Comparison of ENCODE assay signal across 13 cellular contexts in genomic region chr5:157116483-157116954, GRCh38. TPM values are rescaled to one million over a fixed set of nuclear protein-coding genes. Genes with fewer than 3 reads are reported as not detected.
DNase-seq lines count a peak whose midpoint lies in the region; ATAC-seq, FAIRE-seq and TF ChIP-seq lines count a peak whose summit lies in the region.
"Had no signal": no experiment of that assay in that cellular context is flagged by ENCODE, and none has a peak within 500 bp of the region (broad histone marks: within the 10 kb centered on the region; RNA-seq: fewer than 3 reads in every experiment).

No MANE protein-coding gene starts in this region.

- no peaks in the 10 kb centered on the region for H3K36me3 ChIP-seq in GM12878 (ENCODE audit: control insufficient read depth in 2 of 2, insufficient read depth in 2 of 2, low read length in 1 of 2)
- H3K36me3 ChIP-seq: transverse colon had no signal

- intact Hi-C loops in GM12878 (cut with micrococcal nuclease; ENCODE audit: unreplicated experiment) = loop anchor here (2.0 to 10.0 kb wide), 3 partner anchors 42 to 192 kb away; no protein-coding TSS in a partner anchor

- H3K27ac ChIP-seq in GM12878 (ENCODE audit: control insufficient read depth, insufficient read depth) = peak overlapping the region; percentile 90
- H3K27ac ChIP-seq: epithelial cell of prostate, transverse colon had no signal

- no peak for TF ChIP-seq POLR2A in GM12878 (IDR thresholded peaks at IDR 0.05; ENCODE audit: low read depth, low read length)

- H3K4me2 ChIP-seq in GM12878 (ENCODE audit: control insufficient read depth, insufficient read depth) = peak overlapping the region; percentile 61

- H4K20me1 ChIP-seq in GM12878 (ENCODE audit: control insufficient read depth, insufficient read depth) = no peaks in the 10 kb centered on the region

- RAD21 ChIA-PET in GM12878 (lab: Charles Lee; ENCODE audit: unreplicated experiment) = interaction anchor here (1.0 to 3.8 kb wide), 18 partner anchors 9 to 228 kb away, joined by 3 to 21 read pairs (median 5); partner anchors contain the start of gene MED7

- CTCF ChIA-PET in GM12878 (lab: Yijun Ruan, JAX) = interaction anchor here (0.6 to 4.1 kb wide), 15 partner anchors 9 to 300 kb away, joined by 3 to 51 read pairs (median 4); partner anchors contain the start of gene MED7

- peaks cover 22% of the 10 kb centered on the region for H3K4me1 ChIP-seq in GM12878 (ENCODE audit: control insufficient read depth, insufficient read depth, low read length)
- H3K4me1 ChIP-seq: transverse colon had no signal

- no peak for TF ChIP-seq CTCF in GM12878 (IDR thresholded peaks at IDR 0.05 in 2 of 3, conservative IDR thresholded peaks at IDR 0.05 in 1 of 3; ENCODE audit: control insufficient read depth in 2 of 3, extremely low read depth in 1 of 3, insufficient read depth in 1 of 3, low read depth in 3 of 3, low read length in 3 of 3)

- H3K4me3 ChIP-seq in GM12878 = peak overlapping the region; percentile 18; the same call in 1 of the 2 replicates
- H3K4me3 ChIP-seq: transverse colon had no signal

- in situ Hi-C loops in GM12878 (cut with MboI) = no loop called here

- POLR2A ChIA-PET in GM12878 (lab: Charles Lee) = interaction anchor here (0.6 to 1.8 kb wide), 6 partner anchors 8 to 196 kb away, joined by 3 to 11 read pairs (median 4); partner anchors contain the start of genes HAVCR2 and MED7

- no peaks in the 10 kb centered on the region for H3K79me2 ChIP-seq in GM12878 (ENCODE audit: control insufficient read depth, insufficient read depth, low read length)

- no peak for TF ChIP-seq EP300 in GM12878 (IDR thresholded peaks at IDR 0.05; ENCODE audit: borderline replicate concordance in 1 of 2, control insufficient read depth in 1 of 2, low read depth in 2 of 2, low read length in 2 of 2)

- H3K9me3 ChIP-seq in GM12878 (replicated peaks; ENCODE audit: control insufficient read depth, insufficient read depth, low read length) = peaks cover 6% of the 10 kb centered on the region; the same call in 1 of the 3 replicates
- H3K9me3 ChIP-seq: transverse colon had no signal

- peak overlapping the region; percentile 50 for H3K9ac ChIP-seq in GM12878 (ENCODE audit: control insufficient read depth, insufficient read depth, low read length)

- DNase-seq in activated CD4-positive, alpha-beta T cell treated with anti-CD3 and anti-CD28 coated beads for 48 hours = peak; percentile 46
- no peak for DNase-seq in activated CD4-positive, alpha-beta T cell treated with anti-CD3 and anti-CD28 coated beads, Interleukin-2, amount 50 U/mL, for 1 hour
- DNase-seq in GM12878 (ENCODE audit: low read depth, low spot score) = peak; percentile 63
- no peak for DNase-seq in NCI-H524 treated with DMSO at 0.1 percent for 48 hours (lab: John Stamatoyannopoulos, UW)
- DNase-seq in NCI-H748 (lab: John Stamatoyannopoulos, UW; ENCODE audit: unreplicated experiment) = no peak
- DNase-seq in activated CD4-positive, CD25-positive, alpha-beta regulatory T cell (lab: John Stamatoyannopoulos, UW) = no peak
- DNase-seq: amniotic stem cell, T-helper 9 cell, transverse colon had no signal

- peak overlapping the region; percentile 57 for H2AFZ ChIP-seq in GM12878 (ENCODE audit: control insufficient read depth, low read depth, low read length)

- H3K27me3 ChIP-seq in GM12878 (replicated peaks in 1 of 2; ENCODE audit: control insufficient read depth in 2 of 2, insufficient read depth in 2 of 2, low read length in 1 of 2) = no peaks in the 10 kb centered on the region
- H3K27me3 ChIP-seq: transverse colon had no signal

- BruUV-seq in GM12878 (replicated peaks; lab: Mats Ljungman, UMichigan) = no TSS peak

- peak; percentile 75 for FAIRE-seq in GM12878 (lab: Jason Lieb, UNC)
- FAIRE-seq: A204.1 had no signal

- SMC1A ChIA-PET in GM12878 (lab: Charles Lee; ENCODE audit: uncharacterized antibody, unreplicated experiment) = interaction anchor here (0.6 to 6.2 kb wide), 22 partner anchors 9 to 301 kb away, joined by 3 to 54 read pairs (median 4); partner anchors contain the start of gene MED7

- WGBS in GM12878 (ENCODE audit: insufficient coverage, insufficient replicate concordance, low lambda C conversion rate, missing lambda C conversion rate) = 16% methylated on average over 6 of the region's 6 CpGs

- ATAC-seq in GM19463 (IDR thresholded peaks at IDR 0.05; ENCODE audit: unreplicated experiment) = peak; percentile 75
- peak; percentile 55 for ATAC-seq in HG03108 (IDR thresholded peaks at IDR 0.05; ENCODE audit: unreplicated experiment)
- ATAC-seq in GM12878 = peak; percentile 88

- 0 out of 2 replicates have a peak, but pooled peaks have one; percentile 16 for TF ChIP-seq RAD21 in GM12878 (IDR thresholded peaks at IDR 0.05; ENCODE audit: insufficient read depth, low read depth, low read length)

RNA-seq across cellular contexts. Expression of gene HAVCR2, which starts 7.7 kb away (rescaled TPM):
- total RNA-seq in GM12878 (2013; cell fraction: nucleolus; rRNA removed) = 50.4 and 51.9 TPM in 2 replicates
- total RNA-seq in GM12878 (2014; rRNA removed) = 6.6 and 9.0 TPM in 2 replicates
- 7.2 and 7.6 TPM in 2 replicates for total RNA-seq in GM12878 (2014; rRNA removed; fragmentation: Illumina TruSeq; extraction: Trizol)
- 5.2 and 6.5 TPM in 2 replicates for total RNA-seq in GM12878 (2021)
- polyA plus RNA-seq in GM12878 (2011; ENCODE audit: low read depth) = 3.8 TPM
- polyA plus RNA-seq in GM12878 (2011; rRNA removed) = 5.2 and 5.4 TPM in 2 replicates
- 3.4 and 4.6 TPM in 2 replicates for polyA plus RNA-seq in GM12878 (2011; cell fraction: cytosol; rRNA removed)
- polyA plus RNA-seq in GM12878 (2011; cell fraction: nucleus; rRNA removed) = 2.4 and 2.5 TPM in 2 replicates
- polyA plus RNA-seq in GM12878 (2012) = 3.9 and 8.2 TPM in 2 replicates
- polyA plus RNA-seq in GM12878 (2014; fragmentation: Illumina TruSeq; extraction: Trizol) = 7.3 and 7.6 TPM in 2 replicates
- 1 to 10 TPM; 7.2 to 7.5 TPM for polyA plus RNA-seq in GM12878 (2014; fragmentation: Nextera tagmentation; extraction: Ambion mirVana)
- polyA plus RNA-seq in GM12878 (2014; rRNA removed) = 6.0 and 7.4 TPM in 2 replicates
- polyA plus RNA-seq in GM12878 (2016; fragmentation: Nextera tagmentation; extraction: Ambion mirVana) = 1 to 10 TPM; 5.5 to 6.0 TPM
- 7.3 and 8.2 TPM in 2 replicates for polyA minus RNA-seq in GM12878 (2011; rRNA and poly(A)+ RNA removed)
- polyA minus RNA-seq in GM12878 (2011; cell fraction: cytosol; rRNA and poly(A)+ RNA removed) = 1.5 and 4.5 TPM in 2 replicates
- 4.8 and 6.6 TPM in 2 replicates for polyA minus RNA-seq in GM12878 (2011; cell fraction: nucleus; rRNA and poly(A)+ RNA removed)

RNA-seq across cellular contexts. Expression of gene MED7, which starts 26.1 kb away (rescaled TPM):
- 20.0 and 22.5 TPM in 2 replicates for total RNA-seq in GM12878 (2013; cell fraction: nucleolus; rRNA removed)
- total RNA-seq in GM12878 (2014; rRNA removed) = 9.3 and 11.7 TPM in 2 replicates
- 15.8 and 20.7 TPM in 2 replicates for total RNA-seq in GM12878 (2014; rRNA removed; fragmentation: Illumina TruSeq; extraction: Trizol)
- 11.0 and 12.3 TPM in 2 replicates for total RNA-seq in GM12878 (2021)
- polyA plus RNA-seq in GM12878 (2011; ENCODE audit: low read depth) = 7.3 TPM
- 22.6 and 36.0 TPM in 2 replicates for polyA plus RNA-seq in GM12878 (2011; rRNA removed)
- 6.9 and 9.2 TPM in 2 replicates for polyA plus RNA-seq in GM12878 (2011; cell fraction: cytosol; rRNA removed)
- polyA plus RNA-seq in GM12878 (2011; cell fraction: nucleus; rRNA removed) = 8.2 and 9.0 TPM in 2 replicates
- polyA plus RNA-seq in GM12878 (2012) = 13.4 and 15.7 TPM in 2 replicates
- 22.7 and 28.8 TPM in 2 replicates for polyA plus RNA-seq in GM12878 (2014; fragmentation: Illumina TruSeq; extraction: Trizol)
- polyA plus RNA-seq in GM12878 (2014; fragmentation: Nextera tagmentation; extraction: Ambion mirVana) = 10 to 100 TPM; 42.6 to 47.7 TPM
- polyA plus RNA-seq in GM12878 (2014; rRNA removed) = 11.3 and 18.1 TPM in 2 replicates
- 10 to 100 TPM; 30.2 to 35.1 TPM for polyA plus RNA-seq in GM12878 (2016; fragmentation: Nextera tagmentation; extraction: Ambion mirVana)
- 7.9 and 11.0 TPM in 2 replicates for polyA minus RNA-seq in GM12878 (2011; rRNA and poly(A)+ RNA removed)
- polyA minus RNA-seq in GM12878 (2011; cell fraction: cytosol; rRNA and poly(A)+ RNA removed) = 4.1 and 4.7 TPM in 2 replicates
- 5.6 and 6.8 TPM in 2 replicates for polyA minus RNA-seq in GM12878 (2011; cell fraction: nucleus; rRNA and poly(A)+ RNA removed)

RNA-seq across cellular contexts. Expression of gene GARIN3, which starts 49.5 kb away (rescaled TPM):
- not detected in 2 replicates for total RNA-seq in GM12878 (2013; cell fraction: nucleolus; rRNA removed)
- not detected in 2 replicates for total RNA-seq in GM12878 (2014; rRNA removed)
- total RNA-seq in GM12878 (2014; rRNA removed; fragmentation: Illumina TruSeq; extraction: Trizol) = not detected in 2 replicates
- not detected in 2 replicates for total RNA-seq in GM12878 (2021)
- polyA plus RNA-seq in GM12878 (2011; ENCODE audit: low read depth) = not detected
- polyA plus RNA-seq in GM12878 (2011; rRNA removed) = not detected in 2 replicates
- polyA plus RNA-seq in GM12878 (2011; cell fraction: cytosol; rRNA removed) = not detected in 2 replicates
- polyA plus RNA-seq in GM12878 (2011; cell fraction: nucleus; rRNA removed) = not detected in 2 replicates
- not detected in 2 replicates for polyA plus RNA-seq in GM12878 (2012)
- not detected in 2 replicates for polyA plus RNA-seq in GM12878 (2014; fragmentation: Illumina TruSeq; extraction: Trizol)
- not detected for polyA plus RNA-seq in GM12878 (2014; fragmentation: Nextera tagmentation; extraction: Ambion mirVana)
- polyA plus RNA-seq in GM12878 (2014; rRNA removed) = not detected in 2 replicates
- under 1 TPM in 1 of 2 experiments, not detected in 1; 0.15 TPM for polyA plus RNA-seq in GM12878 (2016; fragmentation: Nextera tagmentation; extraction: Ambion mirVana)
- polyA minus RNA-seq in GM12878 (2011; rRNA and poly(A)+ RNA removed) = not detected in 2 replicates
- not detected in 2 replicates for polyA minus RNA-seq in GM12878 (2011; cell fraction: cytosol; rRNA and poly(A)+ RNA removed)
- polyA minus RNA-seq in GM12878 (2011; cell fraction: nucleus; rRNA and poly(A)+ RNA removed) = not detected in 2 replicates
- total RNA-seq: transverse colon had no signal

RNA-seq across cellular contexts. Expression of gene HAVCR1, which starts 57.6 kb away (rescaled TPM):
- total RNA-seq in GM12878 (2013; cell fraction: nucleolus; rRNA removed) = 2.3 and 3.9 TPM in 2 replicates
- total RNA-seq in GM12878 (2014; rRNA removed) = 0.45 TPM in 1 of 2 replicates, not detected in the other
- total RNA-seq in GM12878 (2014; rRNA removed; fragmentation: Illumina TruSeq; extraction: Trizol) = not detected in 2 replicates
- not detected in 2 replicates for total RNA-seq in GM12878 (2021)
- polyA plus RNA-seq in GM12878 (2011; ENCODE audit: low read depth) = 0.13 TPM
- polyA plus RNA-seq in GM12878 (2011; rRNA removed) = 0.07 and 0.08 TPM in 2 replicates
- polyA plus RNA-seq in GM12878 (2011; cell fraction: cytosol; rRNA removed) = not detected in 2 replicates
- polyA plus RNA-seq in GM12878 (2011; cell fraction: nucleus; rRNA removed) = 0.24 and 0.26 TPM in 2 replicates
- not detected in 2 replicates for polyA plus RNA-seq in GM12878 (2012)
- polyA plus RNA-seq in GM12878 (2014; fragmentation: Illumina TruSeq; extraction: Trizol) = 0.33 TPM in 1 of 2 replicates, not detected in the other
- not detected for polyA plus RNA-seq in GM12878 (2014; fragmentation: Nextera tagmentation; extraction: Ambion mirVana)
- not detected in 2 replicates for polyA plus RNA-seq in GM12878 (2014; rRNA removed)
- not detected for polyA plus RNA-seq in GM12878 (2016; fragmentation: Nextera tagmentation; extraction: Ambion mirVana)
- 0.37 TPM in 1 of 2 replicates, not detected in the other for polyA minus RNA-seq in GM12878 (2011; rRNA and poly(A)+ RNA removed)
- polyA minus RNA-seq in GM12878 (2011; cell fraction: cytosol; rRNA and poly(A)+ RNA removed) = not detected in 2 replicates
- 1.5 TPM in 1 of 2 replicates, not detected in the other for polyA minus RNA-seq in GM12878 (2011; cell fraction: nucleus; rRNA and poly(A)+ RNA removed)

Comparison
In these comparisons a context has a peak if more than half of its experiments do, and no peak if none do; other contexts are left out.
1. DNase-seq: peak in activated CD4-positive, alpha-beta T cell treated with anti-CD3 and anti-CD28 coated beads for 48 hours (single experiment) and GM12878 (single experiment); none in activated CD4-positive, alpha-beta T cell treated with anti-CD3 and anti-CD28 coated beads, Interleukin-2, amount 50 U/mL, for 1 hour (single experiment), NCI-H524 treated with DMSO at 0.1 percent for 48 hours (single experiment), NCI-H748 (single experiment) and activated CD4-positive, CD25-positive, alpha-beta regulatory T cell (0 of 4).
2. Peak in every context shown above with its lines, with median percentiles within 50 percentile points of each other: ATAC-seq.